In the genomic region with DNA sequence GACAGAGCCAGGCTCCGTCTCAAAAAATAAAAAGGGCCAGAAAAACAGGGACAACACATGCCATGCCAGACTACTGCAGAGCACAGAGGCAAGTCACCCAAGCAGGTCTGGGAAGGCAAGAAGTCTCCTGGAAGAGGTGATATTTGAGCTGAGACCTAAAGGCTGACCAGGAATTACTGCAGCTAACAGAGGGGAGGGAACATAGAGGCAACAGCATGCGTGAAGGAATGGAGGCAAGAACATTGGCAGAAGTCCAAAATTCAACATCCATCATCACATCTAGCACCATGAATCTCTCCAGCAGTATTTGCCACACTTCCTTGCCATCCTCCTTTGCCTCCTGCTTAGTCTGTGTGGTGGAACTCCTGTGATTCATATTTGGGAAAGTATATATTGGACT, we compare ENCODE assay signal across 1 cellular context.
TF ChIP-seq lines count a peak whose summit lies in the region.

No MANE protein-coding gene starts in this region.

TF ChIP-seq in HCT116, 20 proteins besides CTCF, POLR2A, EP300 and RAD21 (continued from another document):
- TF ChIP-seq, protein P1, sequence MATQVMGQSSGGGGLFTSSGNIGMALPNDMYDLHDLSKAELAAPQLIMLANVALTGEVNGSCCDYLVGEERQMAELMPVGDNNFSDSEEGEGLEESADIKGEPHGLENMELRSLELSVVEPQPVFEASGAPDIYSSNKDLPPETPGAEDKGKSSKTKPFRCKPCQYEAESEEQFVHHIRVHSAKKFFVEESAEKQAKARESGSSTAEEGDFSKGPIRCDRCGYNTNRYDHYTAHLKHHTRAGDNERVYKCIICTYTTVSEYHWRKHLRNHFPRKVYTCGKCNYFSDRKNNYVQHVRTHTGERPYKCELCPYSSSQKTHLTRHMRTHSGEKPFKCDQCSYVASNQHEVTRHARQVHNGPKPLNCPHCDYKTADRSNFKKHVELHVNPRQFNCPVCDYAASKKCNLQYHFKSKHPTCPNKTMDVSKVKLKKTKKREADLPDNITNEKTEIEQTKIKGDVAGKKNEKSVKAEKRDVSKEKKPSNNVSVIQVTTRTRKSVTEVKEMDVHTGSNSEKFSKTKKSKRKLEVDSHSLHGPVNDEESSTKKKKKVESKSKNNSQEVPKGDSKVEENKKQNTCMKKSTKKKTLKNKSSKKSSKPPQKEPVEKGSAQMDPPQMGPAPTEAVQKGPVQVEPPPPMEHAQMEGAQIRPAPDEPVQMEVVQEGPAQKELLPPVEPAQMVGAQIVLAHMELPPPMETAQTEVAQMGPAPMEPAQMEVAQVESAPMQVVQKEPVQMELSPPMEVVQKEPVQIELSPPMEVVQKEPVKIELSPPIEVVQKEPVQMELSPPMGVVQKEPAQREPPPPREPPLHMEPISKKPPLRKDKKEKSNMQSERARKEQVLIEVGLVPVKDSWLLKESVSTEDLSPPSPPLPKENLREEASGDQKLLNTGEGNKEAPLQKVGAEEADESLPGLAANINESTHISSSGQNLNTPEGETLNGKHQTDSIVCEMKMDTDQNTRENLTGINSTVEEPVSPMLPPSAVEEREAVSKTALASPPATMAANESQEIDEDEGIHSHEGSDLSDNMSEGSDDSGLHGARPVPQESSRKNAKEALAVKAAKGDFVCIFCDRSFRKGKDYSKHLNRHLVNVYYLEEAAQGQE (IDR thresholded peaks at IDR 0.05; ENCODE audit: low read depth): no peak
- TF ChIP-seq FOSL1 (IDR thresholded peaks at IDR 0.05; ENCODE audit: low read depth): no peak
- no peak for TF ChIP-seq CEBPB (IDR thresholded peaks at IDR 0.05; ENCODE audit: low read depth)
- TF ChIP-seq ZFX (IDR thresholded peaks at IDR 0.05): no peak
